15 cellular contexts compared by ENCODE assay signal in genomic region chr3:72440491-72440890, GRCh38. TPM values are rescaled to one million over a fixed set of nuclear protein-coding genes. Genes with fewer than 3 reads are reported as not detected.
DNase-seq lines count a peak whose midpoint lies in the region; ATAC-seq and TF ChIP-seq lines count a peak whose summit lies in the region.
"Had no signal": no experiment of that assay in that cellular context is flagged by ENCODE, and none has a peak within 500 bp of the region (broad histone marks: within the 10 kb centered on the region; RNA-seq: fewer than 3 reads in every experiment).

No MANE protein-coding gene starts in this region.

- H3K9me3 Mint-ChIP-seq in activated B cell treated with CpG ODN at 0.5 μM for 24 hours = no peaks in the 10 kb centered on the region
- H3K9me3 Mint-ChIP-seq: CD4-positive, CD25-positive, alpha-beta regulatory T cell had no signal

- POLR2A ChIA-PET in activated B cell treated with CpG ODN at 0.5 μM for 24 hours (lab: Charles Lee) = interaction anchor here (0.7 to 0.9 kb wide), 3 partner anchors 166 to 1423 kb away, joined by 3 to 6 read pairs (median 4); no protein-coding TSS in a partner anchor

- CTCF ChIA-PET in activated B cell treated with CpG ODN at 0.5 μM for 24 hours (lab: Charles Lee) = no interaction called here

- ATAC-seq in GM18502 (IDR thresholded peaks at IDR 0.05; ENCODE audit: poor library complexity, unreplicated experiment) (peak; percentile 53), GM19463 (IDR thresholded peaks at IDR 0.05; ENCODE audit: unreplicated experiment) (peak; percentile 31), HG03108 (IDR thresholded peaks at IDR 0.05; ENCODE audit: unreplicated experiment) (peak; percentile 39), activated B cell treated with CpG ODN at 0.5 μM for 24 hours (ENCODE audit: low read depth) (peak; percentile 19)
- ATAC-seq: activated CD4-positive, alpha-beta T cell treated with anti-CD3 and anti-CD28 coated beads for 36 hours; right cardiac atrium had no signal

- peak overlapping the region; percentile 16 for H3K4me3 Mint-ChIP-seq in activated B cell treated with CpG ODN at 0.5 μM for 24 hours
- H3K4me3 Mint-ChIP-seq: activated CD4-positive, alpha-beta T cell treated with anti-CD3 and anti-CD28 coated beads for 36 hours had no signal

- DNase-seq in activated B cell treated with CpG ODN at 0.5 μM for 24 hours (no peak), NCI-H1105 (lab: John Stamatoyannopoulos, UW) (no peak), COLO829 (ENCODE audit: low spot score) (no peak), AG20443 (ENCODE audit: low spot score) (no peak), NCI-H1417 treated with DMSO at 0.1 percent for 48 hours (lab: John Stamatoyannopoulos, UW) (no peak)
- DNase-seq: activated CD4-positive, alpha-beta T cell treated with anti-CD3 and anti-CD28 coated beads for 36 hours; CD4-positive, CD25-positive, alpha-beta regulatory T cell; effector memory CD4-positive, alpha-beta T cell; foreskin melanocyte; NCI-H1930; right cardiac atrium; SW 1271 had no signal

- H3K27me3 Mint-ChIP-seq in activated B cell treated with CpG ODN at 0.5 μM for 24 hours = no peaks in the 10 kb centered on the region
- H3K27me3 Mint-ChIP-seq: activated CD4-positive, alpha-beta T cell treated with anti-CD3 and anti-CD28 coated beads for 36 hours; CD4-positive, CD25-positive, alpha-beta regulatory T cell had no signal

- intact Hi-C loops in activated B cell treated with CpG ODN at 0.5 μM for 24 hours (cut with micrococcal nuclease) = loop anchor here (1.0 to 10.0 kb wide), 3 partner anchors 10 to 716 kb away; partner anchors contain the start of gene EIF4E3

- peaks cover 34% of the 10 kb centered on the region for H3K36me3 Mint-ChIP-seq in activated B cell treated with CpG ODN at 0.5 μM for 24 hours (ENCODE audit: low read depth)

- no peak for TF ChIP-seq CTCF in activated B cell treated with CpG ODN at 0.5 μM for 24 hours (IDR thresholded peaks at IDR 0.05)

- H3K4me1 Mint-ChIP-seq in activated B cell treated with CpG ODN at 0.5 μM for 24 hours = peaks cover 83% of the 10 kb centered on the region

- H3K27ac Mint-ChIP-seq in activated B cell treated with CpG ODN at 0.5 μM for 24 hours = no peak overlapping the region
- H3K27ac Mint-ChIP-seq: activated CD4-positive, alpha-beta T cell treated with anti-CD3 and anti-CD28 coated beads for 36 hours had no signal

RNA-seq across cellular contexts. Expression of gene RYBP, which starts 5.9 kb away (rescaled TPM):
- 10.7 and 11.6 TPM in 2 replicates for total RNA-seq in activated B cell treated with CpG ODN at 0.5 μM for 24 hours
